1 cellular context compared by ENCODE assay signal in genomic region chr11:66958232-66958955, GRCh38.
A peak's percentile ranks its signal among the peaks of the same experiment; 100 is the strongest.
TF ChIP-seq lines count a peak whose summit lies in the region.

Gene PC (minus strand): TSS chr11:66958383. CDS start chr11:66872159, 86,224 bp downstream.

TF ChIP-seq in HepG2, 621 proteins besides CTCF, POLR2A, EP300 and RAD21 (continued from another document and continues in another):
- TF ChIP-seq ATF4 (CRISPR knock-in tag; IDR thresholded peaks at IDR 0.05) = peak in 1 of 2 experiments; percentile 68; a peak in 2 of 4 replicates
- TF ChIP-seq ZNF691 (CRISPR knock-in tag; IDR thresholded peaks at IDR 0.05; ENCODE audit: borderline replicate concordance, low read depth) = 0 out of 2 replicates have a peak, but pooled peaks have one; percentile 45
- TF ChIP-seq TFE3 (CRISPR knock-in tag; IDR thresholded peaks at IDR 0.05) = peak; percentile 77; the same call in 1 of the 2 replicates
- TF ChIP-seq ZHX2 (IDR thresholded peaks at IDR 0.05; ENCODE audit: low read depth) = no peak
- TF ChIP-seq ZHX2 (CRISPR knock-in tag; IDR thresholded peaks at IDR 0.05; ENCODE audit: borderline replicate concordance) = 0 out of 2 replicates have a peak, but pooled peaks have one; percentile 39
- TF ChIP-seq ZNF350 (CRISPR knock-in tag; IDR thresholded peaks at IDR 0.05; ENCODE audit: borderline replicate concordance, low read depth) = peak; percentile 93; the same call in 1 of the 2 replicates
- 0 out of 2 replicates have a peak, but pooled peaks have one; percentile 59 for TF ChIP-seq KLF9 (CRISPR knock-in tag; IDR thresholded peaks at IDR 0.05; ENCODE audit: low read depth)
- TF ChIP-seq TSC22D2 (CRISPR knock-in tag; IDR thresholded peaks at IDR 0.05; ENCODE audit: borderline replicate concordance) = peak; percentile 83
- TF ChIP-seq FOXK2 (IDR thresholded peaks at IDR 0.05) = 0 out of 2 replicates have a peak, but pooled peaks have one; percentile 40
- no peak for TF ChIP-seq SMARCC2 (IDR thresholded peaks at IDR 0.05)
- TF ChIP-seq PAF1 (CRISPR knock-in tag; IDR thresholded peaks at IDR 0.05) = no peak
- TF ChIP-seq GFI1 (CRISPR knock-in tag; IDR thresholded peaks at IDR 0.05; ENCODE audit: borderline replicate concordance) = no peak; the same call in 1 of the 2 replicates
- TF ChIP-seq ZNF281 (CRISPR knock-in tag; IDR thresholded peaks at IDR 0.05; ENCODE audit: borderline replicate concordance) = peak; percentile 46
- TF ChIP-seq ASH2L (IDR thresholded peaks at IDR 0.05; ENCODE audit: insufficient read length, low read depth, low read length) = peak; percentile 80
- peak; percentile 44; the same call in 1 of the 2 replicates for TF ChIP-seq CHD2 (IDR thresholded peaks at IDR 0.05; ENCODE audit: low read depth, low read length)
- TF ChIP-seq SP1 (IDR thresholded peaks at IDR 0.05) = peak; percentile 18; the same call in 1 of the 2 replicates
- peak; percentile 93 for TF ChIP-seq SP1 (CRISPR knock-in tag; IDR thresholded peaks at IDR 0.05)
- TF ChIP-seq CCDC6 (CRISPR knock-in tag; IDR thresholded peaks at IDR 0.05) = peak; percentile 93; the same call in 1 of the 2 replicates
- peak; percentile 36; the same call in 1 of the 2 replicates for TF ChIP-seq BCL6 (CRISPR knock-in tag; IDR thresholded peaks at IDR 0.05)
- no peak for TF ChIP-seq HOXA7 (CRISPR knock-in tag; IDR thresholded peaks at IDR 0.05)
- TF ChIP-seq SIN3A (IDR thresholded peaks at IDR 0.05; ENCODE audit: borderline replicate concordance, low read depth, low read length) = peak; percentile 81
- peak; percentile 89; the same call in 1 of the 2 replicates for TF ChIP-seq ZNF276 (CRISPR knock-in tag; IDR thresholded peaks at IDR 0.05; ENCODE audit: low read depth)
- peak; percentile 90 for TF ChIP-seq SP5 (CRISPR knock-in tag; IDR thresholded peaks at IDR 0.05; ENCODE audit: borderline replicate concordance, low read depth)
- TF ChIP-seq YEATS4 (CRISPR knock-in tag; IDR thresholded peaks at IDR 0.05; ENCODE audit: borderline replicate concordance) = peak; percentile 79
- TF ChIP-seq ZNF12 (CRISPR knock-in tag; IDR thresholded peaks at IDR 0.05) = 0 out of 2 replicates have a peak, but pooled peaks have one; percentile 15
- peak; percentile 88; the same call in 1 of the 2 replicates for TF ChIP-seq ATF5 (CRISPR knock-in tag; IDR thresholded peaks at IDR 0.05; ENCODE audit: low read depth)
- TF ChIP-seq ZNF800 (CRISPR knock-in tag; IDR thresholded peaks at IDR 0.05) = no peak
- peak; percentile 83 for TF ChIP-seq SRY (CRISPR knock-in tag; IDR thresholded peaks at IDR 0.05)
- peak; percentile 94 for TF ChIP-seq SNAPC5 (CRISPR knock-in tag; IDR thresholded peaks at IDR 0.05; ENCODE audit: borderline replicate concordance)
- peak; percentile 87 for TF ChIP-seq MYC (CRISPR knock-in tag; IDR thresholded peaks at IDR 0.05; ENCODE audit: borderline replicate concordance)
- peak; percentile 92 for TF ChIP-seq ZSCAN5A (CRISPR knock-in tag; IDR thresholded peaks at IDR 0.05; ENCODE audit: borderline replicate concordance)
- TF ChIP-seq ZNF136 (CRISPR knock-in tag; IDR thresholded peaks at IDR 0.05; ENCODE audit: low read depth) = 0 out of 2 replicates have a peak, but pooled peaks have one; percentile 66
- peak; percentile 89 for TF ChIP-seq ZNF607 (CRISPR knock-in tag; IDR thresholded peaks at IDR 0.05; ENCODE audit: borderline replicate concordance)
- TF ChIP-seq ZNF563 (CRISPR knock-in tag; IDR thresholded peaks at IDR 0.05) = peak; percentile 91; the same call in 1 of the 2 replicates
- TF ChIP-seq RNF2 (conservative IDR thresholded peaks at IDR 0.05; ENCODE audit: low read depth) = peak; percentile 96
- peak; percentile 91; the same call in 1 of the 2 replicates for TF ChIP-seq ZNF879 (CRISPR knock-in tag; IDR thresholded peaks at IDR 0.05)
- no peak for TF ChIP-seq NR2F2 (IDR thresholded peaks at IDR 0.05; ENCODE audit: borderline replicate concordance, low read depth)
- peak; percentile 61 for TF ChIP-seq ZNF441 (CRISPR knock-in tag; IDR thresholded peaks at IDR 0.05; ENCODE audit: borderline replicate concordance)
- peak; percentile 88; the same call in 1 of the 2 replicates for TF ChIP-seq CC2D1A (CRISPR knock-in tag; IDR thresholded peaks at IDR 0.05)
- TF ChIP-seq NONO (IDR thresholded peaks at IDR 0.05) = no peak
- TF ChIP-seq NONO (CRISPR knock-in tag; conservative IDR thresholded peaks at IDR 0.05) = peak; percentile 68
- TF ChIP-seq KLF11 (CRISPR knock-in tag; IDR thresholded peaks at IDR 0.05) = peak; percentile 98
- TF ChIP-seq ARNT2 (CRISPR knock-in tag; IDR thresholded peaks at IDR 0.05; ENCODE audit: low read depth) = peak; percentile 98
